Comparison of ENCODE assay signal across 10 cellular contexts in genomic region chr4:1939664-1940509, GRCh38.
DNase-seq lines count a peak whose midpoint lies in the region; ATAC-seq and TF ChIP-seq lines count a peak whose summit lies in the region.
"Had no signal": no experiment of that assay in that cellular context is flagged by ENCODE, and none has a peak within 500 bp of the region (broad histone marks: within the 10 kb centered on the region; RNA-seq: fewer than 3 reads in every experiment).

No MANE protein-coding gene starts in this region.

- POLR2A ChIA-PET in RWPE1 (lab: Yijun Ruan, JAX; ENCODE audit: low non-redundant PET), result no interaction called here

- CTCF ChIA-PET in RWPE1 (lab: Yijun Ruan, JAX), result interaction anchor here (0.6 to 0.9 kb wide), 3 partner anchors 13 to 192 kb away, joined by 3 read pairs; no protein-coding TSS in a partner anchor

- ATAC-seq in HG02970 (IDR thresholded peaks at IDR 0.05; ENCODE audit: low FRiP score, unreplicated experiment), result no peak

- peak overlapping the region; percentile 82 for H3K27ac ChIP-seq in RWPE1
- H3K27ac ChIP-seq: spleen, upper lobe of left lung had no signal

- DNase-seq in HFF-Myc (ENCODE audit: extremely low read depth, low read depth) (peak; percentile 86), RWPE1 (ENCODE audit: low spot score) (peak; percentile 69), fibroblast of peridontal ligament (ENCODE audit: extremely low read depth) (peak; percentile 79), pulmonary artery endothelial cell (ENCODE audit: low read depth, low spot score) (peak; percentile 19), CD1c-positive myeloid dendritic cell (ENCODE audit: extremely low spot score) (no peak)
- DNase-seq in stimulated activated CD4-positive, alpha-beta T cell treated with anti-CD3 and anti-CD28 coated beads, Interleukin-2, amount 100 ng/mL, for 24 hours, result no peak
- DNase-seq: glutamatergic neuron, spleen, upper lobe of left lung had no signal

- no peak for TF ChIP-seq CTCF in HFF-Myc (IDR thresholded peaks at IDR 0.05; ENCODE audit: low read depth, low read length, missing control alignments)
- TF ChIP-seq CTCF in RWPE1 (conservative IDR thresholded peaks at IDR 0.05; ENCODE audit: low read depth), result no peak

- no peak overlapping the region for H3K4me3 ChIP-seq in HFF-Myc (replicated peaks; ENCODE audit: low read depth, low read length)
- H3K4me3 ChIP-seq: spleen, upper lobe of left lung had no signal

Comparison
In these comparisons a context has a peak if more than half of its experiments do, and no peak if none do; other contexts are left out.
1. DNase-seq: peak in HFF-Myc (single experiment), RWPE1 (single experiment), fibroblast of peridontal ligament (single experiment) and pulmonary artery endothelial cell (single experiment); none in stimulated activated CD4-positive, alpha-beta T cell treated with anti-CD3 and anti-CD28 coated beads, Interleukin-2, amount 100 ng/mL, for 24 hours (0 of 2) and CD1c-positive myeloid dendritic cell (single experiment).